17 cellular contexts compared by ENCODE assay signal in the genomic region with DNA sequence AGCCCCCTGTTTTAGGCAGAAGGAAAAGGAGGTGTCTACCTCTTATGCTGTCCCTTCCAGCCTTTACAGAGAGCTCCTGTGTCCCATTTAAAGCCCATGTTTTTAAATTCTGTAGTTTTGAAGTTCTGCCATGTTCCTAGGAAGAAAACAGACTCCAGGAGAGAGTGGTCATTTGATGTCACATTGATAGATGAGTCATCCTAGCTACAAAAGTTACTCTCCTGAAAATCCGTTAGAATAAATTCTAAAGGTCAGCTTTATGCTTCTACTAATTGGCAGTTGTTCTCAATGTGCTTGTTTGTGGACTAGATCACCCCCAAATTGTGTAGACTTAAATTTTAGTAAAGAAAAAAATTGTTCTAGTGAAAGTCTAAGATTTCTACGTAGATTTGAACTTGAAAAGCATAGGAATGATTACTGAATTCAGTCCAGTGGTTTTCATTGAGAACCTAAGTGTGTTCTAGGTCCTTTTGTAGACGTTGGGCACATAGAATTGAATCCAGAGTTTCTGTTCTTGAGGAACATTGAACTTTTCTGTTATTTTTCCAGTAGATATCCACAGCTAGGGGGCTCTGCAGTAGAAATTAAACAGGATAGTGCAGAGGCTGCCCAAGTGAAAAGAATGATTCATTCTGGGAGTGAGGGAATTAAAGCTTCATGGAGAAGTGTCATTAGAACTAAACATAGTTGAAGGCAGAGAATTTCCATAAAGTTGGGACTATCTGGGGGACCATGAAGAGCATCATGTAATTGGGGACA.
DNase-seq lines count a peak whose midpoint lies in the region; ATAC-seq, FAIRE-seq and TF ChIP-seq lines count a peak whose summit lies in the region.
"Had no signal": no experiment of that assay in that cellular context is flagged by ENCODE, and none has a peak within 500 bp of the region (broad histone marks: within the 10 kb centered on the region; RNA-seq: fewer than 3 reads in every experiment).

No MANE protein-coding gene starts in this region.

- TF ChIP-seq POLR2A in A549 (IDR thresholded peaks at IDR 0.05; ENCODE audit: low read length), result no peak

- peaks cover 10% of the 10 kb centered on the region for H3K36me3 ChIP-seq in HUES6 (ENCODE audit: control insufficient read depth, insufficient read depth, low read length)
- H3K36me3 ChIP-seq: BLaER1, suprapubic skin had no signal

- no peak for FAIRE-seq in A549 (lab: Jason Lieb, UNC)
- FAIRE-seq: HTR-8/SVneo had no signal

- in situ Hi-C loops in astrocyte of the spinal cord (cut with HindIII; ENCODE audit: low sequenced_read_pairs), result no loop called here

- TF ChIP-seq EP300 in A549 (IDR thresholded peaks at IDR 0.05), result no peak

- peak; percentile 48 to 51; a peak in 3 of 6 replicates for ATAC-seq in A549
- ATAC-seq in left lobe of liver, result peak; percentile 64
- no peak for ATAC-seq in HG03095 (IDR thresholded peaks at IDR 0.05; ENCODE audit: unreplicated experiment)
- ATAC-seq in HG02623 (IDR thresholded peaks at IDR 0.05; ENCODE audit: unreplicated experiment), result no peak

- H3K4me3 ChIP-seq in A549 (no peak overlapping the region), HUES6 (ENCODE audit: low read depth, low read length) (no peak overlapping the region), astrocyte of the spinal cord (ENCODE audit: low read depth, low read length) (no peak overlapping the region)
- H3K4me3 ChIP-seq: BLaER1, suprapubic skin had no signal

- POLR2A ChIA-PET in A549 (lab: Yijun Ruan, JAX), result no interaction called here

- WGBS in A549 (ENCODE audit: missing lambda C conversion rate), result 59% methylated on average over 3 of the region's 3 CpGs

- H3K9me3 ChIP-seq in A549, result no peaks in the 10 kb centered on the region
- no peaks in the 10 kb centered on the region for H3K9me3 ChIP-seq in HUES6 (ENCODE audit: control insufficient read depth, insufficient read depth, low read depth, low read length)
- H3K9me3 ChIP-seq: BLaER1, suprapubic skin had no signal

- TF ChIP-seq CTCF in A549 (IDR thresholded peaks at IDR 0.05), result peak; percentile 41; the same call in 2 of the 3 replicates
- TF ChIP-seq CTCF in astrocyte of the spinal cord (IDR thresholded peaks at IDR 0.05; ENCODE audit: low read depth, low read length), result peak; percentile 39

- H3K4me2 ChIP-seq in A549, result peak overlapping the region; percentile 4; the same call in 1 of the 3 replicates
- H3K4me2 ChIP-seq: BLaER1 had no signal

- TF ChIP-seq RAD21 in A549 (conservative IDR thresholded peaks at IDR 0.05 in 1 of 2, IDR thresholded peaks at IDR 0.05 in 1 of 2), result no peak

- peaks cover 57% of the 10 kb centered on the region for H3K4me1 ChIP-seq in A549
- peaks cover 51% of the 10 kb centered on the region for H3K4me1 ChIP-seq in HUES6 (ENCODE audit: control insufficient read depth, insufficient read depth, low read length)
- H3K4me1 ChIP-seq: BLaER1, suprapubic skin had no signal

- no peaks in the 10 kb centered on the region for H3K27me3 ChIP-seq in HUES6 (ENCODE audit: control insufficient read depth, insufficient read depth, low read length)
- H3K27me3 ChIP-seq: BLaER1, suprapubic skin had no signal

- H3K27ac ChIP-seq in A549, result peak overlapping the region in 1 of 2 experiments; percentile 49; a peak in 2 of 6 replicates
- H3K27ac ChIP-seq in HUES6 (ENCODE audit: low read depth, low read length), result peak overlapping the region; percentile 39; the same call in 1 of the 2 replicates
- H3K27ac ChIP-seq: BLaER1, suprapubic skin, WERI-Rb-1 had no signal

- CTCF ChIA-PET in A549 (lab: Yijun Ruan, JAX), result interaction anchor here (0.6 to 3.3 kb wide), 12 partner anchors 11 to 580 kb away, joined by 3 to 17 read pairs (median 3); no protein-coding TSS in a partner anchor

- DNase-seq in A549 (ENCODE audit: low read depth in 1 of 2, low spot score in 1 of 2), result no peak
- DNase-seq in astrocyte of the spinal cord (ENCODE audit: low read depth, low spot score), result peak; percentile 53
- no peak for DNase-seq in left lobe of liver (ENCODE audit: low spot score)
- no peak for DNase-seq in DMS153 treated with DMSO at 0.1 percent for 48 hours (lab: John Stamatoyannopoulos, UW; ENCODE audit: unreplicated experiment)
- DNase-seq in medulla oblongata (ENCODE audit: extremely low spot score), result no peak
- DNase-seq: activated gamma-delta T cell treated with Interleukin-2 at 50 U/mL for 16 hours; effector memory CD4-positive, alpha-beta T cell; immature natural killer cell; nucleus accumbens; stimulated activated CD4-positive, alpha-beta T cell treated with anti-CD3 and anti-CD28 coated beads, Interleukin-4, amount 100 ng/mL, for 1 hour; WERI-Rb-1 had no signal

- no peak overlapping the region for H3K9ac ChIP-seq in HUES6 (ENCODE audit: low read length)
- H3K9ac ChIP-seq: BLaER1 had no signal

TF ChIP-seq in A549, 52 proteins besides CTCF, POLR2A, EP300 and RAD21:
- TF ChIP-seq FOSL2 (IDR thresholded peaks at IDR 0.05) (no peak), FOSL2 (CRISPR knock-in tag; IDR thresholded peaks at IDR 0.05) (peak; percentile 80)
- TF ChIP-seq, protein P1, sequence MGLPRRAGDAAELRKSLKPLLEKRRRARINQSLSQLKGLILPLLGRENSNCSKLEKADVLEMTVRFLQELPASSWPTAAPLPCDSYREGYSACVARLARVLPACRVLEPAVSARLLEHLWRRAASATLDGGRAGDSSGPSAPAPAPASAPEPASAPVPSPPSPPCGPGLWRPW (IDR thresholded peaks at IDR 0.05), result no peak

Comparison
In these comparisons a context has a peak if more than half of its experiments do, and no peak if none do; other contexts are left out.
1. ATAC-seq: peak in A549 (2 of 2) and left lobe of liver (single experiment); none in HG03095 (single experiment) and HG02623 (single experiment).